In the genomic region with DNA sequence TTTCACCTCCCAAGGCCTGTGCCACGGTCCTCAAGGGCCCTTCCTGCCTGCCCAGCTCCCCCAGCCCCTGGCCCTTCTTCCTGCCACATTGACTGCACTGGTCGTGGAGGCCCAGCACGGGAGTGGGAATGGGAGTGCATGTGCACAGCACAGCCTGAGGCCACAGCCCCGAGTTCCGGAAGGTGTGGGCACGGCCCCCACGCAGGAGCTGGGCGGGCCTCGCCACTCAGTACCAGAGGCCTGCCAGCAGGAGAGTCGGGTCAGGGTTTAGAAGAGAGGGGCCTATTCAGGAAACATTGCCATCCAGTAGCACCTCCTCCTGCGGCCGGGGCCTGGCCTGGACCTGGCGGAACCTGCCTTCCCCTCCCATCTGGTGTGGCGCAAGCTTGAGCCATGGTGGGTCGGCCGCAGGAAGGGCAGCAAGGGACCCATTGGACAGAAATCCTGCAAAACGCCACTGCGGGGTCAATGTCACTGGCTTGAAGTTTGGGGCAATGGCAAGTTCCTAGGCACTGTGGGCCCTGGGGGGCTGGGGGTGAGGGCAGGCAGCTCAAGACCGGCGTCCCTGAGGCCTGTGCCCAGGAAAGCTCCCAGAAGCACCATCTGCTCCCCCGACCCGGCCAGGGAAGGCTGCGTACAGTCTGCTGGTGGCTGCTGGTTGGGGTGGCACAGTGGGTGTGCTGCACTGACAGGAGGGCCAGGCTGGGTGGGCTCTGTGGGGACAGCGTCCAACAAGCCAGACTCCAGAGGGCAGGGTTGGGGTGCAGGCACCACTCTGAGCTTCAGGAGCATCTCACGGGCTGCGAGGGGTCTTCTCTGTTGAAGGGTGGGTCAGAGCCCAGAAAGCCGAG, we compare ENCODE assay signal across 22 cellular contexts. TPM values are rescaled to one million over a fixed set of nuclear protein-coding genes. Genes with fewer than 3 reads are reported as not detected.
A peak's percentile ranks its signal among the peaks of the same experiment; 100 is the strongest.
DNase-seq lines count a peak whose midpoint lies in the region; ATAC-seq, FAIRE-seq and TF ChIP-seq lines count a peak whose summit lies in the region.
"Had no signal": no experiment of that assay in that cellular context is flagged by ENCODE, and none has a peak within 500 bp of the region (broad histone marks: within the 10 kb centered on the region; RNA-seq: fewer than 3 reads in every experiment).

No MANE protein-coding gene starts in this region.

- TF ChIP-seq POLR2A in spleen (IDR thresholded peaks at IDR 0.05), result no peak

- ATAC-seq in HG03045 (IDR thresholded peaks at IDR 0.05; ENCODE audit: unreplicated experiment), result no peak
- ATAC-seq: activated CD4-positive, alpha-beta T cell treated with anti-CD3 and anti-CD28 coated beads for 36 hours had no signal

- intact Hi-C loops in spleen (cut with DNase I; ENCODE audit: low total_unique reads), result no loop called here

- no peaks in the 10 kb centered on the region for H3K9me3 Mint-ChIP-seq in activated CD4-positive, alpha-beta T cell treated with anti-CD3 and anti-CD28 coated beads, Interleukin-2, amount 10 ng/mL, durations not matched to agents 7 days and 5 days
- H3K9me3 Mint-ChIP-seq: CD4-positive, alpha-beta T cell; HFFc6; T-helper 2 cell treated with Interferon-gamma antibody and Interleukin-4, amounts not matched to agents 5 μg/mL and 100 μg/mL, for 36 hours had no signal

- H3K36me3 ChIP-seq in NT2/D1 (ENCODE audit: insufficient read depth, insufficient read length, low read length) (no peaks in the 10 kb centered on the region), hepatocyte (replicated peaks; ENCODE audit: insufficient read depth, low read depth) (no peaks in the 10 kb centered on the region), spleen (no peaks in the 10 kb centered on the region), HAP-1 (replicated peaks) (no peaks in the 10 kb centered on the region)
- H3K36me3 ChIP-seq: MG63, tibial nerve had no signal

- H3K4me3 ChIP-seq in NT2/D1 (ENCODE audit: insufficient read length, low read depth) (no peak overlapping the region), hepatocyte (no peak overlapping the region), spleen (no peak overlapping the region), HAP-1 (no peak overlapping the region)
- H3K4me3 ChIP-seq: MG63, tibial nerve had no signal

- no peaks in the 10 kb centered on the region for H3K79me2 ChIP-seq in hepatocyte

- in situ Hi-C loops in HAP-1 (cut with MboI; ENCODE audit: low sequenced_read_pairs), result no loop called here

- TF ChIP-seq CTCF in hepatocyte (IDR thresholded peaks at IDR 0.05; ENCODE audit: poor library complexity), result no peak
- TF ChIP-seq CTCF in spleen (IDR thresholded peaks at IDR 0.05 in 8 of 11, conservative IDR thresholded peaks at IDR 0.05 in 3 of 11), result no peak
- TF ChIP-seq CTCF in D721Med (IDR thresholded peaks at IDR 0.05; ENCODE audit: insufficient read depth, missing control alignments), result no peak

- H3K9ac ChIP-seq in NT2/D1 (ENCODE audit: insufficient read length, low read depth), result peak overlapping the region; percentile 4

- no peaks in the 10 kb centered on the region for H4K20me1 ChIP-seq in hepatocyte (ENCODE audit: insufficient read depth, poor library complexity, severe bottlenecking)

- DNase-seq in activated CD4-positive, alpha-beta T cell treated with anti-CD3 and anti-CD28 coated beads, Interleukin-2, amount 10 ng/mL, durations not matched to agents 7 days and 5 days, result no peak
- no peak for DNase-seq in activated CD4-positive, alpha-beta T cell treated with anti-CD3 and anti-CD28 coated beads for 1 hour
- no peak for DNase-seq in NT2/D1 (ENCODE audit: low read depth, low spot score)
- peak; percentile 8 for DNase-seq in hepatocyte (ENCODE audit: low spot score)
- peak; percentile 86 for DNase-seq in spleen
- DNase-seq in D721Med (ENCODE audit: insufficient read length, low spot score), result no peak
- DNase-seq in HAP-1 (ENCODE audit: low spot score in 2 of 2), result no peak
- DNase-seq: activated CD4-positive, alpha-beta T cell treated with anti-CD3 and anti-CD28 coated beads for 36 hours; activated naive CD4-positive, alpha-beta T cell treated with anti-CD3 and anti-CD28 coated beads, Interleukin-2, amount 50 U/mL, for 16 hours; CD4-positive, alpha-beta T cell; HFFc6; MG63; NCI-H2081; NCI-H510A treated with DMSO at 0.1 percent for 48 hours; Right ventricle myocardium superior had no signal

- no peaks in the 10 kb centered on the region for H3K27me3 Mint-ChIP-seq in activated CD4-positive, alpha-beta T cell treated with anti-CD3 and anti-CD28 coated beads, Interleukin-2, amount 10 ng/mL, durations not matched to agents 7 days and 5 days
- H3K27me3 Mint-ChIP-seq: activated CD4-positive, alpha-beta T cell treated with anti-CD3 and anti-CD28 coated beads for 36 hours; CD4-positive, alpha-beta T cell had no signal

- no peak overlapping the region for H3K4me3 Mint-ChIP-seq in activated CD4-positive, alpha-beta T cell treated with anti-CD3 and anti-CD28 coated beads, Interleukin-2, amount 10 ng/mL, durations not matched to agents 7 days and 5 days
- H3K4me3 Mint-ChIP-seq: activated CD4-positive, alpha-beta T cell treated with anti-CD3 and anti-CD28 coated beads for 36 hours; CD4-positive, alpha-beta T cell; HFFc6; T-helper 2 cell treated with Interferon-gamma antibody and Interleukin-4, amounts not matched to agents 5 μg/mL and 100 μg/mL, for 36 hours had no signal

- H3K4me1 Mint-ChIP-seq in activated CD4-positive, alpha-beta T cell treated with anti-CD3 and anti-CD28 coated beads, Interleukin-2, amount 10 ng/mL, durations not matched to agents 7 days and 5 days, result peaks cover 11% of the 10 kb centered on the region

- H3K9me2 ChIP-seq in hepatocyte (replicated peaks; ENCODE audit: insufficient read depth), result no peaks in the 10 kb centered on the region

- POLR2A ChIA-PET in activated CD4-positive, alpha-beta T cell treated with anti-CD3 and anti-CD28 coated beads, Interleukin-2, amount 10 ng/mL, durations not matched to agents 7 days and 5 days (lab: Charles Lee), result no interaction called here

- H3K4me1 ChIP-seq in NT2/D1 (ENCODE audit: insufficient read depth, insufficient read length), result peaks cover 26% of the 10 kb centered on the region
- peaks cover 16% of the 10 kb centered on the region for H3K4me1 ChIP-seq in hepatocyte (ENCODE audit: insufficient read depth)
- peaks cover 8 to 62% (median 35%) of the 10 kb centered on the region in 6 donors for H3K4me1 ChIP-seq in spleen
- peaks cover 11% of the 10 kb centered on the region for H3K4me1 ChIP-seq in HAP-1

- H3K27me3 ChIP-seq in NT2/D1 (ENCODE audit: insufficient read depth, insufficient read length) (no peaks in the 10 kb centered on the region), hepatocyte (no peaks in the 10 kb centered on the region), spleen (replicated peaks in 1 of 7) (peaks cover 0 to 9% (median 0%) of the 10 kb centered on the region in 7 donors), HAP-1 (ENCODE audit: low read depth) (no peaks in the 10 kb centered on the region)
- H3K27me3 ChIP-seq: MG63 had no signal

- peak overlapping the region; percentile 13 for H3K27ac Mint-ChIP-seq in activated CD4-positive, alpha-beta T cell treated with anti-CD3 and anti-CD28 coated beads, Interleukin-2, amount 10 ng/mL, durations not matched to agents 7 days and 5 days
- H3K27ac Mint-ChIP-seq: activated CD4-positive, alpha-beta T cell treated with anti-CD3 and anti-CD28 coated beads for 36 hours; CD4-positive, alpha-beta T cell; HFFc6; T-helper 2 cell treated with Interferon-gamma antibody and Interleukin-4, amounts not matched to agents 5 μg/mL and 100 μg/mL, for 36 hours had no signal

- H3K27ac ChIP-seq in hepatocyte, result no peak overlapping the region
- H3K27ac ChIP-seq in spleen, result peak overlapping the region in 5 of 8 donors; percentile 33 to 78 (median 64)

- H2AFZ ChIP-seq in hepatocyte, result no peak overlapping the region

- no peak for FAIRE-seq in D721Med (lab: Jason Lieb, UNC)
- FAIRE-seq: A549, colon, endothelial cell of umbilical vein, GM19239 had no signal

- CTCF ChIA-PET in activated CD4-positive, alpha-beta T cell treated with anti-CD3 and anti-CD28 coated beads, Interleukin-2, amount 10 ng/mL, durations not matched to agents 7 days and 5 days (lab: Charles Lee), result interaction anchor here (0.8 to 2.0 kb wide), 2 partner anchors 9 to 12 kb away, joined by 3 to 9 read pairs; no protein-coding TSS in a partner anchor

- no peaks in the 10 kb centered on the region for H3K36me3 Mint-ChIP-seq in activated CD4-positive, alpha-beta T cell treated with anti-CD3 and anti-CD28 coated beads, Interleukin-2, amount 10 ng/mL, durations not matched to agents 7 days and 5 days (ENCODE audit: low read depth)

- 93% methylated on average over 27 of the region's 27 CpGs for WGBS in hepatocyte (ENCODE audit: low lambda C conversion rate, missing lambda C conversion rate)
- 68 to 82% (median 81%) methylated on average over 12 to 27 of the region's 27 CpGs for whole genome bisulfite sequencing in spleen, 5 donors

- H3K4me2 ChIP-seq in hepatocyte, result no peak overlapping the region

- H3K9me3 ChIP-seq in NT2/D1 (ENCODE audit: insufficient read depth, low read length) (no peaks in the 10 kb centered on the region), hepatocyte (ENCODE audit: low read depth) (no peaks in the 10 kb centered on the region), spleen (no peaks in the 10 kb centered on the region), HAP-1 (no peaks in the 10 kb centered on the region)
- H3K9me3 ChIP-seq: A549, MG63, tibial nerve had no signal

RNA-seq across cellular contexts. Expression of a gene that starts 1.8 kb away (rescaled TPM):
- total RNA-seq in activated CD4-positive, alpha-beta T cell treated with anti-CD3 and anti-CD28 coated beads, Interleukin-2, amount 10 ng/mL, durations not matched to agents 7 days and 5 days, result not detected
- 3.6 and 5.8 TPM in 2 replicates for total RNA-seq in hepatocyte
- polyA plus RNA-seq in hepatocyte, result 5.3 and 5.8 TPM in 2 replicates
- 1 to 10 TPM in 6 of 7 donors, not detected in 1; 1.1 to 4.7 (median 1.8) TPM for total RNA-seq in spleen
- 1 to 10 TPM in 1 of 3 donors, under 1 TPM in 2; 0.35 to 1.9 (median 0.64) TPM for polyA plus RNA-seq in spleen

RNA-seq across cellular contexts. Expression of a gene that starts 5.8 kb away (rescaled TPM):
- total RNA-seq in activated CD4-positive, alpha-beta T cell treated with anti-CD3 and anti-CD28 coated beads, Interleukin-2, amount 10 ng/mL, durations not matched to agents 7 days and 5 days, result under 1 TPM; 0.27 to 0.47 TPM
- total RNA-seq in hepatocyte, result 0.53 TPM in 1 of 2 replicates, not detected in the other
- polyA plus RNA-seq in hepatocyte, result 0.33 and 1.3 TPM in 2 replicates
- total RNA-seq in spleen, result 1 to 10 TPM in 1 of 7 donors, under 1 TPM in 4, not detected in 2; 0.34 to 3.0 (median 0.66) TPM
- 1 to 10 TPM in 1 of 3 donors, under 1 TPM in 2; 0.58 to 1.8 (median 0.85) TPM for polyA plus RNA-seq in spleen
- total RNA-seq: Right ventricle myocardium superior had no signal

RNA-seq across cellular contexts. Expression of a gene that starts 29.9 kb away (rescaled TPM):
- 100 to 1,000 TPM; 368 to 454 TPM for total RNA-seq in activated CD4-positive, alpha-beta T cell treated with anti-CD3 and anti-CD28 coated beads, Interleukin-2, amount 10 ng/mL, durations not matched to agents 7 days and 5 days
- total RNA-seq in hepatocyte (134 and 155 TPM in 2 replicates), spleen (100 to 1,000 TPM; 186 to 304 (median 273) TPM)
- polyA plus RNA-seq in hepatocyte (154 and 175 TPM in 2 replicates), spleen (100 to 1,000 TPM in 1 of 3 donors, 10 to 100 TPM in 2; 76.0 to 132 (median 95.5) TPM)

Comparison
In these comparisons a context has a peak if more than half of its experiments do, and no peak if none do; other contexts are left out.
1. DNase-seq: peak in hepatocyte (single experiment) and spleen (single experiment); none in activated CD4-positive, alpha-beta T cell treated with anti-CD3 and anti-CD28 coated beads, Interleukin-2, amount 10 ng/mL, durations not matched to agents 7 days and 5 days (single experiment), activated CD4-positive, alpha-beta T cell treated with anti-CD3 and anti-CD28 coated beads for 1 hour (single experiment), NT2/D1 (single experiment), D721Med (single experiment) and HAP-1 (0 of 2).